Comparison of ENCODE assay signal across 8 cellular contexts in genomic region chr15:64162478-64162868, GRCh38. TPM values are rescaled to one million over a fixed set of nuclear protein-coding genes. Genes with fewer than 3 reads are reported as not detected.
A peak's percentile ranks its signal among the peaks of the same experiment; 100 is the strongest.
DNase-seq lines count a peak whose midpoint lies in the region; ATAC-seq, FAIRE-seq and TF ChIP-seq lines count a peak whose summit lies in the region.

No MANE protein-coding gene starts in this region.

- peaks cover 3 to 28% (median 26%) of the 10 kb centered on the region in 3 donors for H3K36me3 ChIP-seq in pancreas

- H3K9me3 ChIP-seq in pancreas, result no peaks in the 10 kb centered on the region

- FAIRE-seq in pancreas (lab: Jason Lieb, UNC), result no peak

- 0 to 1% methylated on average over 19 to 21 of the region's 21 CpGs for WGBS in pancreas, 2 donors

- peaks cover 19 to 40% (median 31%) of the 10 kb centered on the region in 3 donors for H3K4me1 ChIP-seq in pancreas

- intact Hi-C loops in pancreas (cut with DNase I), result no loop called here

- ATAC-seq in HG02623 (IDR thresholded peaks at IDR 0.05; ENCODE audit: unreplicated experiment) (peak; percentile 15), SK-N-SH treated with all-trans-retinoic acid at 6 μM for 48 hours (peak; percentile 56), pancreas (peak; percentile 51 to 66 (median 59))

- H3K4me3 ChIP-seq in GM12864 (ENCODE audit: low read depth, low read length) (peak overlapping the region; percentile 75), fibroblast of the aortic adventitia (ENCODE audit: low read depth, low read length) (peak overlapping the region; percentile 91), pancreas (peak overlapping the region; percentile 72 to 94 (median 82))

- TF ChIP-seq CTCF in GM12864 (IDR thresholded peaks at IDR 0.05; ENCODE audit: low read depth, low read length, missing control alignments) (no peak), fibroblast of the aortic adventitia (IDR thresholded peaks at IDR 0.05; ENCODE audit: insufficient read depth, low read length) (no peak), pancreas (IDR thresholded peaks at IDR 0.05) (no peak)

- no peaks in the 10 kb centered on the region for H3K27me3 ChIP-seq in pancreas

- peak overlapping the region; percentile 78 to 89 (median 82) for H3K27ac ChIP-seq in pancreas

- DNase-seq in GM12864 (ENCODE audit: low read depth) (no peak), fibroblast of the aortic adventitia (ENCODE audit: low read depth) (no peak), pancreas (no peak), NCI-H69 (lab: John Stamatoyannopoulos, UW) (no peak), NCI-H524 treated with DMSO at 0.1 percent for 48 hours (lab: John Stamatoyannopoulos, UW) (no peak), DMS53 treated with DMSO at 0.1 percent for 48 hours (lab: John Stamatoyannopoulos, UW; ENCODE audit: unreplicated experiment) (no peak)

TF ChIP-seq in SK-N-SH treated with all-trans-retinoic acid at 6 μM for 48 hours, 23 proteins besides CTCF, POLR2A, EP300 and RAD21:
- TF ChIP-seq PPARA (CRISPR knock-in tag; IDR thresholded peaks at IDR 0.05; ENCODE audit: borderline replicate concordance) (no peak), ZNF8 (CRISPR knock-in tag; IDR thresholded peaks at IDR 0.05) (no peak), POU6F1 (CRISPR knock-in tag; IDR thresholded peaks at IDR 0.05; ENCODE audit: borderline replicate concordance, low read depth) (no peak), TCF4 (CRISPR knock-in tag; IDR thresholded peaks at IDR 0.05; ENCODE audit: borderline replicate concordance) (no peak), TOX (CRISPR knock-in tag; IDR thresholded peaks at IDR 0.05; ENCODE audit: borderline replicate concordance) (no peak), ARNTL (CRISPR knock-in tag; IDR thresholded peaks at IDR 0.05; ENCODE audit: borderline replicate concordance, low read depth) (no peak), CSDC2 (CRISPR knock-in tag; IDR thresholded peaks at IDR 0.05) (no peak), CREB5 (CRISPR knock-in tag; IDR thresholded peaks at IDR 0.05; ENCODE audit: low read depth) (no peak), PATZ1 (CRISPR knock-in tag; IDR thresholded peaks at IDR 0.05; ENCODE audit: borderline replicate concordance) (no peak), RARB (CRISPR knock-in tag; IDR thresholded peaks at IDR 0.05) (no peak), ZNF565 (CRISPR knock-in tag; conservative IDR thresholded peaks at IDR 0.05; ENCODE audit: low read depth) (no peak), ZNF70 (CRISPR knock-in tag; IDR thresholded peaks at IDR 0.05) (no peak), BACH2 (CRISPR knock-in tag; IDR thresholded peaks at IDR 0.05; ENCODE audit: borderline replicate concordance) (no peak), ISL1 (CRISPR knock-in tag; IDR thresholded peaks at IDR 0.05) (no peak)

RNA-seq across cellular contexts. Expression of gene PPIB, which starts 0.3 kb away (rescaled TPM):
- total RNA-seq in fibroblast of the aortic adventitia (ENCODE audit: low replicate concordance) (237 and 811 TPM in 2 replicates), pancreas (100 to 1,000 TPM; 230 to 367 (median 349) TPM)
- polyA plus RNA-seq in pancreas, result 100 to 1,000 TPM; 432 to 576 TPM

RNA-seq across cellular contexts. Expression of gene SNX22, which starts 10.9 kb away (rescaled TPM):
- total RNA-seq in fibroblast of the aortic adventitia (ENCODE audit: low replicate concordance), result 0.18 and 0.41 TPM in 2 replicates
- total RNA-seq in pancreas, result 1 to 10 TPM in 3 of 6 donors, under 1 TPM in 3; 0.51 to 3.5 (median 1.0) TPM
- 1 to 10 TPM; 1.4 to 4.0 TPM for polyA plus RNA-seq in pancreas
